ENCODE assay signal across 16 cellular contexts in the genomic region with DNA sequence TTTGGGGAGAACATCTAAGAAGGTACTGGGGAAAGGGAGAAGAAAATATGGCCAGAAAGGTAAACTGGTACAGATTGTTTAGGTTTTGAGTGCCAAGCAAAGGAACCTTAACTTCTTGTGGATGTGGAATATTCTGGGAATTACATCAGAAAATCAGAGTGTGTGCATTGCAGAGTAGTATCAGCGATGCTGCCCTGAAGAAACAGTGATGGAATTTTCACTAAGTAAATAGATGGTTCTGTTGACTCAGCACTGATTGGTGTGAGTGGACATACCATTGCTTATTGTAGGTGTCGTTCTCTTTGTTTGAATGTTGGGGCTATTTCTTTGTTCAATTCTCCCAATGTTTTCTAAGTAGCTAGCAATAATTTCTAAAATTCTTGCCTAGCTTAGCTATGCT.
"Had no signal": no experiment of that assay in that cellular context is flagged by ENCODE, and none has a peak within 500 bp of the region (broad histone marks: within the 10 kb centered on the region; RNA-seq: fewer than 3 reads in every experiment).

No MANE protein-coding gene starts in this region.

- H3K27ac ChIP-seq: KMS-11, RWPE1 had no signal

- H3K9ac ChIP-seq: KMS-11, SK-N-SH had no signal

- DNase-seq: Kasumi-1, MM.1S, NCI-H1092 treated with DMSO at 0.1 percent for 48 hours, NCI-H1436, NCI-H187, NCI-H2029, NCI-H2227 treated with DMSO at 0.1 percent for 48 hours, NCI-H524 treated with DMSO at 0.1 percent for 48 hours, NCI-H69, NCI-H774, SHP77, SK-N-SH, SW 1271, T-cell had no signal

- H3K9me3 ChIP-seq: SK-N-SH had no signal

- H3K4me2 ChIP-seq: KMS-11, SK-N-SH had no signal

- ATAC-seq: T-cell had no signal
